27 cellular contexts compared by ENCODE assay signal in the genomic region with DNA sequence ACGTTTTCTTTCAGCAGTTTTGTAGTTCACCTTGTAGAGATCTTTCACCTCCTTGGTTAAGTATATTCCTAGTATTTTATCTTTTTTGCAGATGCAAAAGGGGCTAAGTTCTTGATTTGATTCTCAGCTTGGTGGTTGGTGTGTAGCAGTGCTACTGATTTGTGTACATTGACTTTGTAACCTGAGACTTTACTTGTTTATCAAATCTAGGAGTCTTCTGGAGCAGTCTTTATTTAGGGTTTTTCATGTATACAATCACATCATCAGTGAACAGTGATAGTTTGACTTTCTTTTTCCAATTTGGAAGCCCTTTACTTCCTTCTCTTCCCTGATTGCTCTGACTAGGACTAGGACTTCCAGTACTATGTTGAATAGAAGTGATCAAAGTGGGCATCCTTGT. TPM values are rescaled to one million over a fixed set of nuclear protein-coding genes. Genes with fewer than 3 reads are reported as not detected.
"Had no signal": no experiment of that assay in that cellular context is flagged by ENCODE, and none has a peak within 500 bp of the region (broad histone marks: within the 10 kb centered on the region; RNA-seq: fewer than 3 reads in every experiment).

No MANE protein-coding gene starts in this region.

- H3K27ac ChIP-seq: esophagus muscularis mucosa, heart right ventricle, left lung, neural progenitor cell, parathyroid adenoma, prostate gland, sigmoid colon, stomach, thyroid gland, vagina had no signal

- H3K27me3 ChIP-seq: esophagus muscularis mucosa, heart right ventricle, left lung, neural progenitor cell, sigmoid colon, stomach, thyroid gland, vagina had no signal

- H3K36me3 ChIP-seq: left lung, neural progenitor cell, prostate gland, sigmoid colon, thyroid gland, vagina had no signal

- H3K4me2 ChIP-seq: neural progenitor cell had no signal

- H3K4me3 ChIP-seq: esophagus muscularis mucosa, heart right ventricle, left lung, neural progenitor cell, prostate gland, sigmoid colon, stomach, thyroid gland, vagina had no signal

- H3K4me1 ChIP-seq: neural progenitor cell, prostate gland, sigmoid colon had no signal

- H3K9me3 ChIP-seq: esophagus muscularis mucosa, heart right ventricle, left lung, prostate gland, sigmoid colon, stomach, thyroid gland, vagina had no signal

- H3K9ac ChIP-seq: neural progenitor cell, parathyroid adenoma had no signal

- DNase-seq: dermis blood vessel endothelial cell; effector memory CD4-positive, alpha-beta T cell; foreskin melanocyte; glutamatergic neuron; heart right ventricle; hippocampal formation; left cardiac atrium; left lung; mesendoderm; midbrain; naive thymus-derived CD4-positive, alpha-beta T cell; right cardiac atrium; sigmoid colon; stimulated activated CD4-positive, alpha-beta T cell treated with anti-CD3 and anti-CD28 coated beads, Interleukin-2, amount 100 ng/mL, for 24 hours; stimulated activated CD4-positive, alpha-beta T cell treated with anti-CD3 and anti-CD28 coated beads, Interleukin-4, amount 100 ng/mL, for 24 hours; stimulated activated naive CD4-positive, alpha-beta T cell treated with Interleukin-2 at 50 U/mL for 16 hours; stomach; thyroid gland; trophoblast cell had no signal

- H2AFZ ChIP-seq: neural progenitor cell, parathyroid adenoma had no signal

- ATAC-seq: heart right ventricle; left cardiac atrium; left lung; naive thymus-derived CD4-positive, alpha-beta T cell; right cardiac atrium; stimulated activated effector memory CD8-positive, alpha-beta T cell treated with anti-CD3 and anti-CD28 coated beads, Interleukin-12 subunit alpha, Interleukin-12 subunit beta, amount 100 ng/mL, for 72 hours had no signal

RNA-seq across cellular contexts. Expression of gene GPR22, which starts 33.8 kb away (rescaled TPM):
- polyA plus RNA-seq: endothelial cell of umbilical vein, fibroblast of lung had no signal
